In genomic region chr13:48769107-48769704, GRCh38 we compare ENCODE assay signal across 8 cellular contexts.
DNase-seq lines count a peak whose midpoint lies in the region; ATAC-seq and TF ChIP-seq lines count a peak whose summit lies in the region.

No MANE protein-coding gene starts in this region.

- no peak overlapping the region for H3K27ac Mint-ChIP-seq in nephron progenitor cell

- peak overlapping the region; percentile 34; the same call in 1 of the 2 replicates for H2AFZ ChIP-seq in OCI-LY7 (ENCODE audit: low read length)

- H3K4me1 Mint-ChIP-seq in nephron progenitor cell = no peaks in the 10 kb centered on the region

- H3K27me3 ChIP-seq in esophagus muscularis mucosa = no peaks in the 10 kb centered on the region

- no peaks in the 10 kb centered on the region for H3K79me2 ChIP-seq in OCI-LY7 (ENCODE audit: insufficient read depth, low read depth, low read length)

- CTCF ChIA-PET in OCI-LY7 (lab: Charles Lee; ENCODE audit: unreplicated experiment) = interaction anchor here (0.6 to 1.1 kb wide), 4 partner anchors 20 to 243 kb away, joined by 3 to 4 read pairs (median 3); no protein-coding TSS in a partner anchor

- no peaks in the 10 kb centered on the region for H4K20me1 ChIP-seq in OCI-LY7 (ENCODE audit: insufficient read depth, low read length)

- TF ChIP-seq CTCF in OCI-LY7 (conservative IDR thresholded peaks at IDR 0.05; ENCODE audit: low read length) (peak; percentile 100), esophagus muscularis mucosa (IDR thresholded peaks at IDR 0.05) (peak in 2 of 3 experiments; percentile 98 to 100), nephron progenitor cell (IDR thresholded peaks at IDR 0.05) (peak; percentile 94)

- peaks cover 12% of the 10 kb centered on the region for H3K36me3 Mint-ChIP-seq in nephron progenitor cell (ENCODE audit: low read depth)

- no peak overlapping the region for H3K27ac ChIP-seq in OCI-LY7 (ENCODE audit: low read depth, low read length, poor library complexity, severe bottlenecking)
- H3K27ac ChIP-seq in esophagus muscularis mucosa (replicated peaks in 1 of 4) = no peak overlapping the region

- TF ChIP-seq EP300 in esophagus muscularis mucosa (IDR thresholded peaks at IDR 0.05) = no peak

- H3K4me3 Mint-ChIP-seq in nephron progenitor cell = no peak overlapping the region

- ATAC-seq in GM21447 (IDR thresholded peaks at IDR 0.05; ENCODE audit: unreplicated experiment) = peak; percentile 94

- peak; percentile 69 for DNase-seq in DMS153 (lab: John Stamatoyannopoulos, UW)
- DNase-seq in HuH-7 (ENCODE audit: low spot score) = peak; percentile 19
- peak; percentile 89 for DNase-seq in OCI-LY7 (ENCODE audit: low spot score)
- DNase-seq in activated T-cell treated with anti-CD3 and anti-CD28 coated beads for 1 hour (ENCODE audit: low read depth) = peak; percentile 77
- peak; percentile 96 for DNase-seq in esophagus muscularis mucosa (ENCODE audit: extremely low spot score)
- DNase-seq in nephron progenitor cell = peak; percentile 81
- DNase-seq in stromal cell of bone marrow (ENCODE audit: low read depth) = peak; percentile 81

- H3K36me3 ChIP-seq in OCI-LY7 (ENCODE audit: insufficient read depth, low read length) = no peaks in the 10 kb centered on the region
- no peaks in the 10 kb centered on the region for H3K36me3 ChIP-seq in esophagus muscularis mucosa

- POLR2A ChIA-PET in OCI-LY7 (lab: Charles Lee) = interaction anchor here (1.5 kb wide), 1 partner anchor 172 kb away, joined by 6 read pairs; no protein-coding TSS in a partner anchor

- BruUV-seq in OCI-LY7 (replicated peaks; lab: Mats Ljungman, UMichigan) = no TSS peak

- no peak overlapping the region for H3K4me3 ChIP-seq in OCI-LY7 (ENCODE audit: low read depth, low read length, poor library complexity, severe bottlenecking)
- H3K4me3 ChIP-seq in esophagus muscularis mucosa = no peak overlapping the region

- H3K27me3 Mint-ChIP-seq in nephron progenitor cell (ENCODE audit: low read depth, poor library complexity) = no peaks in the 10 kb centered on the region

- peaks cover 12% of the 10 kb centered on the region for H3K9me3 ChIP-seq in OCI-LY7 (ENCODE audit: low read length)
- peaks cover 0 to 14% (median 3%) of the 10 kb centered on the region in 4 donors for H3K9me3 ChIP-seq in esophagus muscularis mucosa

- no peak for TF ChIP-seq POLR2A in esophagus muscularis mucosa (IDR thresholded peaks at IDR 0.05; ENCODE audit: low read depth)

- 37% methylated on average over 4 of the region's 4 CpGs for WGBS in esophagus muscularis mucosa

- no peaks in the 10 kb centered on the region for H3K9me2 ChIP-seq in OCI-LY7 (ENCODE audit: insufficient read depth, low read length)

- intact Hi-C loops in OCI-LY7 (cut with micrococcal nuclease; ENCODE audit: unreplicated experiment) = loop anchor here (1.0 to 2.0 kb wide), 3 partner anchors 174 to 642 kb away; no protein-coding TSS in a partner anchor
- intact Hi-C loops in esophagus muscularis mucosa (cut with DNase I) = loop anchor here (2.0 to 5.0 kb wide), 2 partner anchors 20 to 172 kb away; no protein-coding TSS in a partner anchor

- H3K9me3 Mint-ChIP-seq in nephron progenitor cell = peaks cover 38% of the 10 kb centered on the region

- no peaks in the 10 kb centered on the region for H3K4me1 ChIP-seq in OCI-LY7 (ENCODE audit: insufficient read depth, low read length, poor library complexity, severe bottlenecking)
- H3K4me1 ChIP-seq in esophagus muscularis mucosa = no peaks in the 10 kb centered on the region

- H3K4me2 ChIP-seq in OCI-LY7 (ENCODE audit: low read length) = no peak overlapping the region

Comparison
In these comparisons a context has a peak if more than half of its experiments do, and no peak if none do; other contexts are left out.
1. DNase-seq: peak in every context shown above with its lines; median percentile 96 in esophagus muscularis mucosa; 89 in OCI-LY7; 81 in nephron progenitor cell; 81 in stromal cell of bone marrow; 77 in activated T-cell treated with anti-CD3 and anti-CD28 coated beads for 1 hour; 69 in DMS153; 19 in HuH-7.